Comparison of ENCODE assay signal across 12 cellular contexts in the genomic region with DNA sequence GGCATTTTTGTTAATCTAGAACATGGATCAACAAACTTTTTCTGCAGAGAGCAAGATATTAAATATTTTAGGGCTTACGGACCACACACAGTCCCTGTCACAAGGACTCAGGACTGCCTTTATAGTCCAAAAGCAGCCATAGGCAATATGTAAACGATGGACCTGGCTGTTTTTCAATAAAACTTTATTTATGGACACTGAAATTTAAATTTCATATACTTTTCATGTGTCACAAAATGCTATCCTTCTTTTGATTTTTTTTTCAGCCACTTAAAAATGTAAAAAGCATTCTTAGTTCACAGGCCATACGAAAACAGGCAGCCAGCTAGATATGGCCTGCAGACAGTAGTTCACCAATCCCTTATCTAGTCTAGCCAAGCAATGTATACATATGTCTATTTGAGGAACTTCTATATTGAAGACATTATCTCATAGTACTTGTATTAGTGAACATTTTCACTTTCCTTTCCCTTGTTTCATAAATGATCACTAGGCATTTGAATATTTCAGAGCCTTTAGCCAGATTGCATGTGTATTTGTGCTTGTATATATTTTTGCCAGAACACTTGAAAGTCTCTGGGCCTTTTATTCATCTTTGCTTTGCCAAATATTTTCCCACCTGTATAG.
A peak's percentile ranks its signal among the peaks of the same experiment; 100 is the strongest.
DNase-seq lines count a peak whose midpoint lies in the region; ATAC-seq and TF ChIP-seq lines count a peak whose summit lies in the region.
"Had no signal": no experiment of that assay in that cellular context is flagged by ENCODE, and none has a peak within 500 bp of the region (broad histone marks: within the 10 kb centered on the region; RNA-seq: fewer than 3 reads in every experiment).

No MANE protein-coding gene starts in this region.

- H3K9me3 ChIP-seq in spleen = no peaks in the 10 kb centered on the region
- H3K9me3 ChIP-seq: esophagus muscularis mucosa, stomach had no signal

- H3K27me3 ChIP-seq in spleen (replicated peaks in 1 of 7) = no peaks in the 10 kb centered on the region
- H3K27me3 ChIP-seq: esophagus muscularis mucosa, stomach had no signal

- DNase-seq in spleen (no peak), HK-2 (ENCODE audit: unreplicated experiment) (no peak), iPS-NIHi7 (ENCODE audit: extremely low spot score) (no peak), lower leg skin (ENCODE audit: low spot score in 2 of 2) (no peak)
- DNase-seq: naive thymus-derived CD8-positive, alpha-beta T cell; NCI-H1694 treated with DMSO at 0.1 percent for 48 hours; stomach had no signal

- H3K4me3 ChIP-seq in spleen (no peak overlapping the region), lower leg skin (ENCODE audit: low read depth, poor library complexity, severe bottlenecking) (no peak overlapping the region)
- H3K4me3 ChIP-seq: esophagus muscularis mucosa, stomach had no signal

- no peaks in the 10 kb centered on the region for H3K36me3 ChIP-seq in spleen
- H3K36me3 ChIP-seq: esophagus muscularis mucosa, stomach had no signal

- TF ChIP-seq CTCF in spleen (IDR thresholded peaks at IDR 0.05 in 8 of 11, conservative IDR thresholded peaks at IDR 0.05 in 3 of 11) = no peak
- TF ChIP-seq CTCF in lower leg skin (IDR thresholded peaks at IDR 0.05) = no peak

- TF ChIP-seq POLR2A in spleen (IDR thresholded peaks at IDR 0.05) (no peak), lower leg skin (IDR thresholded peaks at IDR 0.05) (no peak)

- no peak overlapping the region for H3K27ac ChIP-seq in spleen
- H3K27ac ChIP-seq: esophagus muscularis mucosa, stomach had no signal

- H3K4me1 ChIP-seq in spleen = no peaks in the 10 kb centered on the region
- H3K4me1 ChIP-seq: esophagus muscularis mucosa, stomach had no signal

- ATAC-seq in GM18502 (IDR thresholded peaks at IDR 0.05; ENCODE audit: poor library complexity, unreplicated experiment) = peak; percentile 100
- ATAC-seq in GM19463 (IDR thresholded peaks at IDR 0.05; ENCODE audit: unreplicated experiment) = peak; percentile 99
- peak; percentile 100 for ATAC-seq in HG02885 (IDR thresholded peaks at IDR 0.05; ENCODE audit: poor library complexity, unreplicated experiment)
- peak; percentile 100 for ATAC-seq in HG03565 (IDR thresholded peaks at IDR 0.05; ENCODE audit: unreplicated experiment)
- ATAC-seq: naive thymus-derived CD8-positive, alpha-beta T cell had no signal

- WGBS in spleen, 5 donors = 82 to 95% (median 93%) methylated on average over 3 of the region's 3 CpGs
- WGBS in lower leg skin, 2 donors = 86 to 97% methylated on average over 3 of the region's 3 CpGs

- intact Hi-C loops in spleen (cut with DNase I; ENCODE audit: low total_unique reads) = no loop called here
- intact Hi-C loops in lower leg skin (cut with DNase I; ENCODE audit: low total_unique reads) = no loop called here
